ENCODE assay signal across 9 cellular contexts in the genomic region with DNA sequence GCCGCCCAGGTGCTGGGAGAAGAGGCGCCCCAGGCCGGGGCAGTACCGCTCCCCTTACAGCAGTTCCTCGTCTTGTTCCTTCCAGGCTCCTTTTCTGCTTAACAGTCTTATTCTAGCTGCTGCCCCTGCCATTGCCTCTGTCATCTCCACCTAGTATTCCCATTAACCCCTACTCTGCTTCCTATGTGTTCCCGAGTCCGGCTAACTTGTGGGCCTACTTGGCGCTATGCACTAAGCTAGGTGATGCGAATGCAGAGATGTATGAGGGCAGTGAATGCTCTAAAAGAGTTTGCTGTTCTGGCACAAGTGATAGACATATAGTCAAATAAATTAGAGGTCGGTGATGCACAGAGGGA. TPM values are rescaled to one million over a fixed set of nuclear protein-coding genes. Genes with fewer than 3 reads are reported as not detected.
DNase-seq lines count a peak whose midpoint lies in the region; ATAC-seq and TF ChIP-seq lines count a peak whose summit lies in the region.
"Had no signal": no experiment of that assay in that cellular context is flagged by ENCODE, and none has a peak within 500 bp of the region (broad histone marks: within the 10 kb centered on the region; RNA-seq: fewer than 3 reads in every experiment).

No MANE protein-coding gene starts in this region.

- H3K4me3 Mint-ChIP-seq in activated naive CD8-positive, alpha-beta T cell treated with anti-CD3 and anti-CD28 coated beads for 36 hours = peak overlapping the region; percentile 99
- H3K4me3 Mint-ChIP-seq in memory B cell = peak overlapping the region; percentile 86

- peaks cover 4% of the 10 kb centered on the region for H3K36me3 Mint-ChIP-seq in activated naive CD8-positive, alpha-beta T cell treated with anti-CD3 and anti-CD28 coated beads for 36 hours
- peaks cover 1% of the 10 kb centered on the region for H3K36me3 Mint-ChIP-seq in memory B cell

- H3K4me1 Mint-ChIP-seq in activated naive CD8-positive, alpha-beta T cell treated with anti-CD3 and anti-CD28 coated beads for 36 hours = peaks cover 18% of the 10 kb centered on the region
- peaks cover 8% of the 10 kb centered on the region for H3K4me1 Mint-ChIP-seq in memory B cell

- H3K36me3 ChIP-seq in heart right ventricle = no peaks in the 10 kb centered on the region
- H3K36me3 ChIP-seq in upper lobe of right lung = no peaks in the 10 kb centered on the region

- TF ChIP-seq CTCF in heart right ventricle (IDR thresholded peaks at IDR 0.05) (no peak), upper lobe of right lung (IDR thresholded peaks at IDR 0.05) (no peak)

- H3K4me3 ChIP-seq in heart right ventricle = peak overlapping the region in 9 of 10 donors; percentile 24 to 62 (median 53)
- H3K4me3 ChIP-seq in upper lobe of right lung = peak overlapping the region; percentile 38

- intact Hi-C loops in heart right ventricle (cut with DNase I) = no loop called here
- intact Hi-C loops in cardiac septum (cut with DNase I) = no loop called here
- intact Hi-C loops in upper lobe of right lung (cut with DNase I) = no loop called here

- H3K27ac ChIP-seq in heart right ventricle (no peak overlapping the region), upper lobe of right lung (no peak overlapping the region)

- no peaks in the 10 kb centered on the region for H3K9me3 Mint-ChIP-seq in activated naive CD8-positive, alpha-beta T cell treated with anti-CD3 and anti-CD28 coated beads for 36 hours
- no peaks in the 10 kb centered on the region for H3K9me3 Mint-ChIP-seq in memory B cell

- H3K27me3 Mint-ChIP-seq in activated naive CD8-positive, alpha-beta T cell treated with anti-CD3 and anti-CD28 coated beads for 36 hours = peaks cover 34% of the 10 kb centered on the region
- H3K27me3 Mint-ChIP-seq in memory B cell = peaks cover 13% of the 10 kb centered on the region

- no peak overlapping the region for H3K27ac Mint-ChIP-seq in activated naive CD8-positive, alpha-beta T cell treated with anti-CD3 and anti-CD28 coated beads for 36 hours
- H3K27ac Mint-ChIP-seq in memory B cell = peak overlapping the region; percentile 40

- ATAC-seq in heart right ventricle (no peak), memory B cell (ENCODE audit: low read depth) (no peak), upper lobe of right lung (no peak), GM21528 (IDR thresholded peaks at IDR 0.05; ENCODE audit: low FRiP score, unreplicated experiment) (no peak)

- 32 to 35% methylated on average over 10 of the region's 10 CpGs for WGBS in heart right ventricle, 2 donors

- H3K27me3 ChIP-seq in heart right ventricle (peaks cover 0 to 4% (median 0%) of the 10 kb centered on the region in 7 donors), upper lobe of right lung (no peaks in the 10 kb centered on the region)

- no peaks in the 10 kb centered on the region for H3K9me3 ChIP-seq in heart right ventricle
- no peaks in the 10 kb centered on the region for H3K9me3 ChIP-seq in upper lobe of right lung

- H3K4me1 ChIP-seq in heart right ventricle = peaks cover 0 to 18% (median 13%) of the 10 kb centered on the region in 9 donors
- H3K4me1 ChIP-seq in upper lobe of right lung = no peaks in the 10 kb centered on the region

- DNase-seq in heart right ventricle (no peak), cardiac septum (ENCODE audit: low spot score) (no peak), memory B cell (ENCODE audit: low spot score in 2 of 2) (no peak), upper lobe of right lung (no peak), NCI-H1105 treated with DMSO at 0.1 percent for 48 hours (lab: John Stamatoyannopoulos, UW) (no peak)
- DNase-seq in activated naive CD8-positive, alpha-beta T cell treated with anti-CD3 and anti-CD28 coated beads for 36 hours = no peak
- no peak for DNase-seq in activated CD8-positive, alpha-beta memory T cell treated with anti-CD3 and anti-CD28 coated beads, Interleukin-2, amount 50 U/mL, for 48 hours

RNA-seq across cellular contexts. Expression of a gene that starts 0.3 kb away (rescaled TPM):
- total RNA-seq in heart right ventricle (1 to 10 TPM in 3 of 10 donors, under 1 TPM in 7; 0.07 to 3.8 (median 0.39) TPM), cardiac septum (0.16 TPM), upper lobe of right lung (1.3 TPM)
- under 1 TPM; 0.09 to 0.22 TPM for polyA plus RNA-seq in heart right ventricle
- 10 to 100 TPM; 13.5 to 14.9 TPM for total RNA-seq in activated naive CD8-positive, alpha-beta T cell treated with anti-CD3 and anti-CD28 coated beads for 36 hours

RNA-seq across cellular contexts. Expression of a gene that starts 6.9 kb away (rescaled TPM):
- total RNA-seq in heart right ventricle (under 1 TPM in 1 of 10 donors, not detected in 9; 0.21 TPM), cardiac septum (not detected), upper lobe of right lung (not detected)
- under 1 TPM in 1 of 2 donors, not detected in 1; 0.03 TPM for polyA plus RNA-seq in heart right ventricle
- 10 to 100 TPM; 18.7 to 19.6 TPM for total RNA-seq in activated naive CD8-positive, alpha-beta T cell treated with anti-CD3 and anti-CD28 coated beads for 36 hours
- total RNA-seq: G401 had no signal

RNA-seq across cellular contexts. Expression of a gene that starts 18.9 kb away (rescaled TPM):
- total RNA-seq in heart right ventricle = 100 to 1,000 TPM in 9 of 10 donors, 10 to 100 TPM in 1; 93.1 to 134 (median 112) TPM
- polyA plus RNA-seq in heart right ventricle = 100 to 1,000 TPM in 1 of 2 donors, 10 to 100 TPM in 1; 59.8 to 103 TPM
- total RNA-seq in cardiac septum = 91.4 TPM
- total RNA-seq in activated naive CD8-positive, alpha-beta T cell treated with anti-CD3 and anti-CD28 coated beads for 36 hours = 10 to 100 TPM; 65.9 to 68.2 TPM
- 69.2 TPM for total RNA-seq in upper lobe of right lung

RNA-seq across cellular contexts. Expression of a gene that starts 28.6 kb away (rescaled TPM):
- total RNA-seq in heart right ventricle = 10 to 100 TPM in 9 of 10 donors, 1 to 10 TPM in 1; 9.3 to 25.4 (median 13.3) TPM
- 10 to 100 TPM; 24.1 to 34.5 TPM for polyA plus RNA-seq in heart right ventricle
- total RNA-seq in cardiac septum = 15.5 TPM
- 100 to 1,000 TPM; 103 TPM for total RNA-seq in activated naive CD8-positive, alpha-beta T cell treated with anti-CD3 and anti-CD28 coated beads for 36 hours
- total RNA-seq in upper lobe of right lung = 22.4 TPM

RNA-seq across cellular contexts. Expression of a gene that starts 46.6 kb away (rescaled TPM):
- total RNA-seq in heart right ventricle (1 to 10 TPM in 3 of 10 donors, under 1 TPM in 6, not detected in 1; 0.24 to 1.7 (median 0.77) TPM), cardiac septum (0.43 TPM), upper lobe of right lung (0.78 TPM)
- 1 to 10 TPM; 3.0 to 6.3 TPM for polyA plus RNA-seq in heart right ventricle
- not detected for total RNA-seq in activated naive CD8-positive, alpha-beta T cell treated with anti-CD3 and anti-CD28 coated beads for 36 hours

Comparison
In these comparisons a context has a peak if more than half of its experiments do, and no peak if none do; other contexts are left out.
1. RNA of a gene that starts 6.9 kb away (total RNA-seq): 18.7 to 19.6 TPM in activated naive CD8-positive, alpha-beta T cell treated with anti-CD3 and anti-CD28 coated beads for 36 hours; not detected in upper lobe of right lung (single experiment), 0.21 TPM in heart right ventricle and not detected in cardiac septum (single experiment); every median in the first group is over 10 times any median in the second.